Comparison of ENCODE assay signal across 11 cellular contexts in the genomic region with DNA sequence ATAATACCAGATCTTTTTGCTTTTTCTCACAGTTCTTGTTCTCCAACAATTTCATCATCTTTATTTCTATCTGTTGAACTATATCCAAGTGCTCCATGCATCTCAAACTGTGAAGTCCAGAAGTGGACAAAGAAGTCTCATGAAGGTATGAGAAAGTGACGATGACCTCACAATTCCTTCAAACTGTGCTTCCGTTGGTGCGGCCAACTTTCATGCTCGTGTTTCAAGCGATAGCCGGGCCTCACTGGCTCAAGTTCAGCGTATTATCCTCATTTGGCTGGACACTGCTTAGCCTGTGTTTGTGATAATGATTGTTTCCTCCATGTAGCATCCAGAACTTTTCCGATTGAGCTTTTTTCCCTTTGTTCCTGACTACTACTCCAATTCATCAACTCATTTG.
"Had no signal": no experiment of that assay in that cellular context is flagged by ENCODE, and none has a peak within 500 bp of the region (broad histone marks: within the 10 kb centered on the region; RNA-seq: fewer than 3 reads in every experiment).

No MANE protein-coding gene starts in this region.

- H3K36me3 ChIP-seq: tibial artery had no signal

- H3K4me3 ChIP-seq: tibial artery had no signal

- H3K9me3 ChIP-seq: tibial artery had no signal

- ATAC-seq: naive thymus-derived CD8-positive, alpha-beta T cell; sciatic nerve; stimulated activated memory B cell treated with anti-CD40 and anti-IgM and Interleukin-4, amounts not matched to agents 10 μg/mL and 1 μg/mL and 100 μg/mL, for 72 hours had no signal

- H3K27me3 ChIP-seq: tibial artery had no signal

- DNase-seq: activated CD4-positive, alpha-beta T cell treated with anti-CD3 and anti-CD28 coated beads, Interleukin-2, amount 10 ng/mL, durations not matched to agents 7 days and 5 days; activated CD8-positive, alpha-beta memory T cell treated with anti-CD3 and anti-CD28 coated beads for 24 hours; activated naive CD4-positive, alpha-beta T cell; activated naive CD8-positive, alpha-beta T cell treated with anti-CD3 and anti-CD28 coated beads, Interleukin-2, amount 10 ng/mL, durations not matched to agents 7 days and 5 days; dermis blood vessel endothelial cell; naive thymus-derived CD8-positive, alpha-beta T cell; nucleus accumbens; tibial artery had no signal

- H3K27ac ChIP-seq: epithelial cell of prostate, tibial artery had no signal
